32 cellular contexts compared by ENCODE assay signal in the genomic region with DNA sequence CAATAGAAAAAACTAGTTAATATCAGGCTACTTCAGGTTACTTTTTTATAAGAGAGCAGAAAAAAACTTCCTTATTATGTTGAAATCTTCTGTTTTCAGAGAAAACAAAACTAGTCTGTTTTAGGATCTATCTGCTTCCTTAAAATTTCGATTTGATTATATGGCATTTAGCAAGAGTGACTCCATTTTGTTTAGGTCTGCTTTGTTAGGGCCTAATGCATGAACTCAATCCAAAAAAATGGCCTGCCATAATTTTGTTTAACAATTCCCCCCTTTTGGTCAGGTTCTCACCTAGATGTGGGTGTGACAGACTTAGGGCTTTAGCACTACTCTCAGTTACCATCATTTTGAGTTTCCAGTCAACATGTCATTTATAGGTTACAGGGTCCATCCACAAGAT.
DNase-seq lines count a peak whose midpoint lies in the region; ATAC-seq, FAIRE-seq and TF ChIP-seq lines count a peak whose summit lies in the region.
"Had no signal": no experiment of that assay in that cellular context is flagged by ENCODE, and none has a peak within 500 bp of the region (broad histone marks: within the 10 kb centered on the region; RNA-seq: fewer than 3 reads in every experiment).

No MANE protein-coding gene starts in this region.

- peaks cover 6 to 35% of the 10 kb centered on the region in 2 experiments for H3K4me1 ChIP-seq in K562 (replicated peaks in 1 of 2; ENCODE audit: control insufficient read depth in 2 of 2, insufficient read depth in 2 of 2, low read length in 2 of 2)
- no peaks in the 10 kb centered on the region for H3K4me1 ChIP-seq in effector memory CD4-positive, alpha-beta T cell (ENCODE audit: control insufficient read depth, insufficient read depth, low read length, poor library complexity, severe bottlenecking)
- H3K4me1 ChIP-seq: A549, BE2C, Caco-2 had no signal

- POLR2A ChIA-PET in K562 (lab: Yijun Ruan, JAX) = interaction anchor here (0.7 kb wide), 1 partner anchor 15 kb away, joined by 3 read pairs; no protein-coding TSS in a partner anchor

- no peaks in the 10 kb centered on the region for H4K20me1 ChIP-seq in K562 (replicated peaks; ENCODE audit: control insufficient read depth, insufficient read depth, low read length)
- H4K20me1 ChIP-seq: BLaER1; BLaER1 treated with 17β-estradiol and CSF1 and Interleukin-3, amounts not matched to agents 10 nM and 100 nM had no signal

- FAIRE-seq in K562 (lab: Jason Lieb, UNC) = no peak
- FAIRE-seq: A204.1, A549 had no signal

- no peaks in the 10 kb centered on the region for H3K9me3 ChIP-seq in K562 (replicated peaks; ENCODE audit: control insufficient read depth, insufficient read depth, low read depth, low read length)
- H3K9me3 ChIP-seq in effector memory CD4-positive, alpha-beta T cell (ENCODE audit: control insufficient read depth, low read length) = no peaks in the 10 kb centered on the region
- H3K9me3 ChIP-seq: A549, BE2C, BLaER1, Caco-2 had no signal

- TF ChIP-seq RAD21 in K562 (CRISPR knock-in tag; conservative IDR thresholded peaks at IDR 0.05 in 1 of 2, IDR thresholded peaks at IDR 0.05 in 1 of 2) = peak in 1 of 2 experiments; percentile 27; a peak in 2 of 4 replicates

- no TSS peak for BruUV-seq in K562 (replicated peaks; lab: Mats Ljungman, UMichigan)

- H3K4me3 ChIP-seq in K562 = no peak overlapping the region
- no peak overlapping the region for H3K4me3 ChIP-seq in effector memory CD4-positive, alpha-beta T cell (ENCODE audit: insufficient read depth, low read depth, low read length, poor library complexity, severe bottlenecking)
- H3K4me3 ChIP-seq: A549; BLaER1; BLaER1 treated with 17β-estradiol and CSF1 and Interleukin-3, amounts not matched to agents 10 nM and 100 nM had no signal

- TF ChIP-seq POLR2A in K562 (conservative IDR thresholded peaks at IDR 0.05) = no peak

- no peak for TF ChIP-seq CTCF in K562 (IDR thresholded peaks at IDR 0.05 in 2 of 3, conservative IDR thresholded peaks at IDR 0.05 in 1 of 3; ENCODE audit: insufficient read depth in 2 of 3, low read depth in 1 of 3, low read length in 3 of 3)

- no peak overlapping the region for H2AFZ ChIP-seq in K562 (ENCODE audit: low read depth, low read length)

- H3K27ac ChIP-seq in K562 (ENCODE audit: extremely low read depth, low read depth, low read length) = no peak overlapping the region
- no peak overlapping the region for H3K27ac ChIP-seq in effector memory CD4-positive, alpha-beta T cell (ENCODE audit: insufficient read depth, low read length, poor library complexity, severe bottlenecking)
- H3K27ac ChIP-seq: 22Rv1; A549; BLaER1; BLaER1 treated with 17β-estradiol and CSF1 and Interleukin-3, amounts not matched to agents 10 nM and 100 nM; C4-2B had no signal

- H3K27me3 ChIP-seq in K562 (ENCODE audit: control insufficient read depth in 2 of 2, insufficient read depth in 2 of 2, low read length in 2 of 2) = no peaks in the 10 kb centered on the region
- H3K27me3 ChIP-seq in effector memory CD4-positive, alpha-beta T cell (replicated peaks; ENCODE audit: control insufficient read depth, insufficient read depth, low read length, poor library complexity, severe bottlenecking) = no peaks in the 10 kb centered on the region
- H3K27me3 ChIP-seq: BE2C; BLaER1; BLaER1 treated with 17β-estradiol and CSF1 and Interleukin-3, amounts not matched to agents 10 nM and 100 nM had no signal

- DNase-seq in NOMO-1 treated with DMSO at 0.1 percent for 48 hours (lab: John Stamatoyannopoulos, UW; ENCODE audit: unreplicated experiment) (peak; percentile 0), NOMO-1 treated with dmso at 0.1 percent for 144 hours (lab: John Stamatoyannopoulos, UW; ENCODE audit: unreplicated experiment) (no peak), MV-4-11 (lab: John Stamatoyannopoulos, UW) (peak; percentile 5), K562 (ENCODE audit: extremely low read depth in 1 of 4, low spot score in 3 of 4) (no peak)
- DNase-seq in effector memory CD4-positive, alpha-beta T cell = no peak
- DNase-seq: 8988T; ACHN; AML-193; BE2C; C1 segment of cervical spinal cord; Caco-2; Calu3; CD4-positive, alpha-beta memory T cell; CD4-positive, alpha-beta T cell; CD4-positive, CD25-positive, alpha-beta regulatory T cell; CD8-positive, alpha-beta memory T cell; CD8-positive, alpha-beta T cell; COR-L47; DMS 273 treated with DMSO at 0.1 percent for 48 hours; DMS153; DMS53; DMS79; DMS79 treated with DMSO at 0.1 percent for 48 hours; DND-41; EL had no signal

- no peak for TF ChIP-seq EP300 in K562 (IDR thresholded peaks at IDR 0.05; ENCODE audit: low read length)

- in situ Hi-C loops in K562 (cut with MboI) = no loop called here

- H3K4me2 ChIP-seq in K562 (ENCODE audit: insufficient read depth, low read length) = no peak overlapping the region
- H3K4me2 ChIP-seq: A549; BLaER1; BLaER1 treated with 17β-estradiol and CSF1 and Interleukin-3, amounts not matched to agents 10 nM and 100 nM had no signal

- no peaks in the 10 kb centered on the region for H3K36me3 ChIP-seq in K562 (ENCODE audit: control insufficient read depth, insufficient read depth, low read length)
- no peaks in the 10 kb centered on the region for H3K36me3 ChIP-seq in effector memory CD4-positive, alpha-beta T cell (ENCODE audit: control insufficient read depth, insufficient read depth, low read length)
- H3K36me3 ChIP-seq: BE2C; BLaER1; BLaER1 treated with 17β-estradiol and CSF1 and Interleukin-3, amounts not matched to agents 10 nM and 100 nM had no signal

- no peak overlapping the region for H3K9ac ChIP-seq in K562 (ENCODE audit: insufficient read depth in 1 of 2, low read depth in 2 of 2, low read length in 2 of 2)
- H3K9ac ChIP-seq: BLaER1; BLaER1 treated with 17β-estradiol and CSF1 and Interleukin-3, amounts not matched to agents 10 nM and 100 nM had no signal

- intact Hi-C loops in K562 (cut with micrococcal nuclease) = loop anchor here (10.0 kb wide), 1 partner anchor 1482 kb away; no protein-coding TSS in a partner anchor

- no peaks in the 10 kb centered on the region for H3K9me1 ChIP-seq in K562 (ENCODE audit: control insufficient read depth, insufficient read depth, low read length)

- 14% methylated on average over 1 of the region's 1 CpG for WGBS in K562 (ENCODE audit: insufficient coverage, low coverage, missing lambda C conversion rate)

- no peaks in the 10 kb centered on the region for H3K79me2 ChIP-seq in K562 (ENCODE audit: control insufficient read depth, insufficient read depth, low read length)

- ATAC-seq in K562 = no peak
- no peak for ATAC-seq in HG02623 (IDR thresholded peaks at IDR 0.05; ENCODE audit: unreplicated experiment)
- ATAC-seq: A549; CD8-positive, alpha-beta T cell had no signal

- CTCF ChIA-PET in K562 (lab: Yijun Ruan, JAX; ENCODE audit: low intra/inter-chr PET ratio) = no interaction called here

TF ChIP-seq in K562, 482 proteins besides CTCF, POLR2A, EP300 and RAD21 (continues in another document):
- TF ChIP-seq IFI16 (CRISPR knock-in tag; IDR thresholded peaks at IDR 0.05) (peak; percentile 53; the same call in 1 of the 2 replicates), CBX1 (IDR thresholded peaks at IDR 0.05; ENCODE audit: low read depth) (no peak), HDAC8 (tag; IDR thresholded peaks at IDR 0.05) (peak; percentile 69; the same call in 1 of the 2 replicates), ZNF766 (CRISPR knock-in tag; conservative IDR thresholded peaks at IDR 0.05) (peak; percentile 79), E2F3 (CRISPR knock-in tag; IDR thresholded peaks at IDR 0.05) (peak; percentile 77; the same call in 1 of the 2 replicates), GTF2B (IDR thresholded peaks at IDR 0.05; ENCODE audit: extremely low read depth, insufficient read length) (no peak), ZNF830 (CRISPR knock-in tag; IDR thresholded peaks at IDR 0.05) (peak; percentile 42; the same call in 1 of the 2 replicates), ZNF695 (CRISPR knock-in tag; IDR thresholded peaks at IDR 0.05) (peak; percentile 88; the same call in 1 of the 2 replicates), ZBTB9 (CRISPR knock-in tag; IDR thresholded peaks at IDR 0.05) (0 out of 2 replicates have a peak, but pooled peaks have one; percentile 70), ZNF583 (CRISPR knock-in tag; IDR thresholded peaks at IDR 0.05) (peak; percentile 81; the same call in 1 of the 2 replicates), PHB2 (IDR thresholded peaks at IDR 0.05; ENCODE audit: low read depth) (no peak), KAT8 (IDR thresholded peaks at IDR 0.05; ENCODE audit: low read depth) (no peak), TCF7 (IDR thresholded peaks at IDR 0.05; ENCODE audit: borderline replicate concordance) (no peak), SRF (CRISPR knock-in tag; IDR thresholded peaks at IDR 0.05) (peak in 1 of 2 experiments; percentile 61; a peak in 1 of 4 replicates), SMAD3 (CRISPR knock-in tag; conservative IDR thresholded peaks at IDR 0.05) (peak; percentile 92), PTRF (tag; IDR thresholded peaks at IDR 0.05) (peak; percentile 85)
- TF ChIP-seq, protein P1, sequence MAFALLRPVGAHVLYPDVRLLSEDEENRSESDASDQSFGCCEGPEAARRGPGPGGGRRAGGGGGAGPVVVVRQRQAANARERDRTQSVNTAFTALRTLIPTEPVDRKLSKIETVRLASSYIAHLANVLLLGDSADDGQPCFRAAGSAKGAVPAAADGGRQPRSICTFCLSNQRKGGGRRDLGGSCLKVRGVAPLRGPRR (CRISPR knock-in tag; IDR thresholded peaks at IDR 0.05) = no peak; the same call in 1 of the 2 replicates

Comparison
In these comparisons a context has a peak if more than half of its experiments do, and no peak if none do; other contexts are left out.
1. DNase-seq: peak in NOMO-1 treated with DMSO at 0.1 percent for 48 hours (single experiment) and MV-4-11 (single experiment); none in NOMO-1 treated with dmso at 0.1 percent for 144 hours (single experiment), K562 (0 of 4) and effector memory CD4-positive, alpha-beta T cell (0 of 3).